8 cellular contexts compared by ENCODE assay signal in the genomic region with DNA sequence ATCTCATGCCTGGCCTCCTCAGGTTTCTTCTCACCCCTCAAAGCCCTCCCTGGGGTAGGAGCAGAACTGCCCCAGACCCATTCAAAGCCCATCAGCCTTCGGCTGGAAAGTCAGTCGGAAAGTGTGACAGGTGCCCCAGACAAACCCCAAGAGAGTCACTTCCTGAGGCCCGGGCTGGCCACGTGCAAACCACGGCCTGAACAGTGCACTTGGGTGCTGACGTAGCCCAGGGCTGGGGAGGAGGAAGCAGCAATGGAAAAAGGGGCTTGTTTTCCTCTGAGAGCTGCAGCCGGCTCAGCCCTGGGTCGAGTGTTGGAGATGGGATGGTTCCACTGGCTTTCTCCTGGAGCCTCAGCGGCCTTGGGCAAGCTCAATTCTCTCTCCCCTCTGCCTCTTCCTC. TPM values are rescaled to one million over a fixed set of nuclear protein-coding genes. Genes with fewer than 3 reads are reported as not detected.
DNase-seq lines count a peak whose midpoint lies in the region; ATAC-seq lines count a peak whose summit lies in the region.

No MANE protein-coding gene starts in this region.

- ATAC-seq in GM21786 (IDR thresholded peaks at IDR 0.05; ENCODE audit: unreplicated experiment) (peak; percentile 39), GM19328 (IDR thresholded peaks at IDR 0.05; ENCODE audit: unreplicated experiment) (no peak)

- peak; percentile 94 for DNase-seq in activated CD4-positive, alpha-beta T cell treated with anti-CD3 and anti-CD28 coated beads, Interleukin-2, amount 10 ng/mL, durations not matched to agents 24 days and 14 days
- peak; percentile 72 for DNase-seq in effector CD4-positive, alpha-beta T cell
- peak; percentile 87 to 88 for DNase-seq in stimulated activated CD8-positive, alpha-beta memory T cell treated with anti-CD3 and anti-CD28 coated beads, Interleukin-15, amount 100 ng/mL, for 48 hours (ENCODE audit: low read depth in 2 of 2)
- DNase-seq in G401 (ENCODE audit: low spot score) = no peak
- no peak for DNase-seq in OCI-M2 (lab: John Stamatoyannopoulos, UW; ENCODE audit: unreplicated experiment)
- DNase-seq in NCI-H146 (lab: John Stamatoyannopoulos, UW) = no peak

- intact Hi-C loops in activated CD4-positive, alpha-beta T cell treated with anti-CD3 and anti-CD28 coated beads, Interleukin-2, amount 10 ng/mL, durations not matched to agents 24 days and 14 days (cut with micrococcal nuclease) = loop anchor here (1.0 kb wide), 2 partner anchors 9 to 20 kb away; a partner anchor contains a TSS

- peaks cover 35% of the 10 kb centered on the region for H3K4me1 Mint-ChIP-seq in activated CD4-positive, alpha-beta T cell treated with anti-CD3 and anti-CD28 coated beads, Interleukin-2, amount 10 ng/mL, durations not matched to agents 24 days and 14 days

- peak overlapping the region; percentile 78 for H3K4me3 Mint-ChIP-seq in activated CD4-positive, alpha-beta T cell treated with anti-CD3 and anti-CD28 coated beads, Interleukin-2, amount 10 ng/mL, durations not matched to agents 24 days and 14 days

- peak overlapping the region; percentile 98 for H3K27ac Mint-ChIP-seq in activated CD4-positive, alpha-beta T cell treated with anti-CD3 and anti-CD28 coated beads, Interleukin-2, amount 10 ng/mL, durations not matched to agents 24 days and 14 days

- H3K27me3 Mint-ChIP-seq in activated CD4-positive, alpha-beta T cell treated with anti-CD3 and anti-CD28 coated beads, Interleukin-2, amount 10 ng/mL, durations not matched to agents 24 days and 14 days = no peaks in the 10 kb centered on the region

- no peaks in the 10 kb centered on the region for H3K9me3 Mint-ChIP-seq in activated CD4-positive, alpha-beta T cell treated with anti-CD3 and anti-CD28 coated beads, Interleukin-2, amount 10 ng/mL, durations not matched to agents 24 days and 14 days

- no peaks in the 10 kb centered on the region for H3K36me3 Mint-ChIP-seq in activated CD4-positive, alpha-beta T cell treated with anti-CD3 and anti-CD28 coated beads, Interleukin-2, amount 10 ng/mL, durations not matched to agents 24 days and 14 days (ENCODE audit: low read depth)

- in situ Hi-C loops in G401 (cut with HindIII; ENCODE audit: low sequenced_read_pairs) = no loop called here

RNA-seq across cellular contexts. Expression of a gene that starts 6.0 kb away (rescaled TPM):
- 53.4 and 54.6 TPM in 2 replicates for total RNA-seq in activated CD4-positive, alpha-beta T cell treated with anti-CD3 and anti-CD28 coated beads, Interleukin-2, amount 10 ng/mL, durations not matched to agents 24 days and 14 days
- total RNA-seq in G401 (2014; rRNA removed; shearing (Covaris generic)) = 0.62 and 4.0 TPM in 2 replicates

RNA-seq across cellular contexts. Expression of a gene that starts 20.5 kb away (rescaled TPM):
- total RNA-seq in activated CD4-positive, alpha-beta T cell treated with anti-CD3 and anti-CD28 coated beads, Interleukin-2, amount 10 ng/mL, durations not matched to agents 24 days and 14 days = 3.5 and 4.6 TPM in 2 replicates
- 23.9 and 35.9 TPM in 2 replicates for total RNA-seq in G401 (2014; rRNA removed; shearing (Covaris generic))

Comparison
In these comparisons a context has a peak if more than half of its experiments do, and no peak if none do; other contexts are left out.
1. DNase-seq: peak in activated CD4-positive, alpha-beta T cell treated with anti-CD3 and anti-CD28 coated beads, Interleukin-2, amount 10 ng/mL, durations not matched to agents 24 days and 14 days (single experiment), effector CD4-positive, alpha-beta T cell (single experiment) and stimulated activated CD8-positive, alpha-beta memory T cell treated with anti-CD3 and anti-CD28 coated beads, Interleukin-15, amount 100 ng/mL, for 48 hours (2 of 2); none in G401 (single experiment), OCI-M2 (single experiment) and NCI-H146 (single experiment).
2. RNA of a gene that starts 6.0 kb away (total RNA-seq): 53.4 to 54.6 TPM in activated CD4-positive, alpha-beta T cell treated with anti-CD3 and anti-CD28 coated beads, Interleukin-2, amount 10 ng/mL, durations not matched to agents 24 days and 14 days; 0.62 to 4.0 TPM in G401; every median in the first group is over 10 times any median in the second.